In genomic region chr3:50853936-50854335, GRCh38 we compare ENCODE assay signal across 26 cellular contexts.
DNase-seq lines count a peak whose midpoint lies in the region; ATAC-seq, FAIRE-seq and TF ChIP-seq lines count a peak whose summit lies in the region.
"Had no signal": no experiment of that assay in that cellular context is flagged by ENCODE, and none has a peak within 500 bp of the region (broad histone marks: within the 10 kb centered on the region; RNA-seq: fewer than 3 reads in every experiment).

No MANE protein-coding gene starts in this region.

- no peaks in the 10 kb centered on the region for H3F3A ChIP-seq in smooth muscle cell (ENCODE audit: low read depth)

- peak; percentile 33 for DNase-seq in bronchial epithelial cell (ENCODE audit: low read depth)
- peak; percentile 60 to 84 for DNase-seq in foreskin keratinocyte
- no peak for DNase-seq in smooth muscle cell (lab: John Stamatoyannopoulos, UW; ENCODE audit: unreplicated experiment)
- DNase-seq in NK-92 (lab: John Stamatoyannopoulos, UW; ENCODE audit: unreplicated experiment), result no peak
- DNase-seq: ACHN; BE2C; C1 segment of cervical spinal cord; Caco-2; CD4-positive, CD25-positive, alpha-beta regulatory T cell; CD8-positive, alpha-beta memory T cell; DMS79; GDM1; HCEC 1CT; HFFc6; IMR-90 had no signal

- peak; percentile 31 for ATAC-seq in foreskin keratinocyte
- ATAC-seq in GM18909 (IDR thresholded peaks at IDR 0.05; ENCODE audit: poor library complexity, unreplicated experiment), result no peak
- no peak for ATAC-seq in HG03432 (IDR thresholded peaks at IDR 0.05; ENCODE audit: unreplicated experiment)
- ATAC-seq: GM23338, K562 had no signal

- no peak overlapping the region for H3K9ac ChIP-seq in smooth muscle cell (ENCODE audit: low read depth)

- no peaks in the 10 kb centered on the region for H4K20me1 ChIP-seq in smooth muscle cell (ENCODE audit: low read depth)

- no peaks in the 10 kb centered on the region for H3K79me2 ChIP-seq in smooth muscle cell (ENCODE audit: low read depth)

- TF ChIP-seq CTCF in HEK293 (tag by site-specific recombination; IDR thresholded peaks at IDR 0.05), result no peak
- no peak for TF ChIP-seq CTCF in bronchial epithelial cell (IDR thresholded peaks at IDR 0.05; ENCODE audit: insufficient read depth, low read length, severe bottlenecking)
- no peak for TF ChIP-seq CTCF in foreskin keratinocyte (conservative IDR thresholded peaks at IDR 0.05)
- no peak for TF ChIP-seq CTCF in smooth muscle cell (IDR thresholded peaks at IDR 0.05; ENCODE audit: borderline replicate concordance, insufficient read depth, poor library complexity, severe bottlenecking)

- H2AFZ ChIP-seq in smooth muscle cell (ENCODE audit: low read depth), result no peak overlapping the region
- H2AFZ ChIP-seq: GM23338 had no signal

- POLR2A ChIA-PET in HEK293 (lab: Yijun Ruan, JAX), result no interaction called here

- no peaks in the 10 kb centered on the region for H3K36me3 ChIP-seq in HEK293 (ENCODE audit: control insufficient read depth in 2 of 2, insufficient read depth in 1 of 2, low read length in 2 of 2)
- H3K36me3 ChIP-seq in bronchial epithelial cell (ENCODE audit: control insufficient read depth, insufficient read depth, low read length), result no peaks in the 10 kb centered on the region
- no peaks in the 10 kb centered on the region for H3K36me3 ChIP-seq in smooth muscle cell (ENCODE audit: low read depth)
- H3K36me3 ChIP-seq: BE2C had no signal

- H3K4me1 ChIP-seq in HEK293 (ENCODE audit: control insufficient read depth, insufficient read depth, low read length) (no peaks in the 10 kb centered on the region), foreskin keratinocyte (peaks cover 3% of the 10 kb centered on the region), smooth muscle cell (ENCODE audit: low read depth) (no peaks in the 10 kb centered on the region)
- H3K4me1 ChIP-seq: BE2C, Caco-2 had no signal

- CTCF ChIA-PET in HEK293 (lab: Yijun Ruan, JAX), result no interaction called here

- H3K9me3 ChIP-seq in HEK293 (ENCODE audit: control insufficient read depth, insufficient read depth, low read depth, low read length) (no peaks in the 10 kb centered on the region), smooth muscle cell (replicated peaks; ENCODE audit: low read depth) (no peaks in the 10 kb centered on the region)
- H3K9me3 ChIP-seq: BE2C had no signal

- H3K4me3 ChIP-seq in HEK293 (ENCODE audit: low read depth, low read length) (no peak overlapping the region), bronchial epithelial cell (ENCODE audit: low read depth, low read length) (no peak overlapping the region), smooth muscle cell (no peak overlapping the region)
- H3K4me3 ChIP-seq: GM23338, K562 had no signal

- no peak for FAIRE-seq in bronchial epithelial cell (lab: Jason Lieb, UNC)
- FAIRE-seq: A204.1, D721Med, GM12892, GM18507, H54, HTR-8/SVneo, K562 had no signal

- H3K4me2 ChIP-seq in smooth muscle cell, result no peak overlapping the region
- H3K4me2 ChIP-seq: GM23338 had no signal

- H3K27me3 ChIP-seq in bronchial epithelial cell (ENCODE audit: control insufficient read depth, insufficient read depth, low read length) (no peaks in the 10 kb centered on the region), foreskin keratinocyte (no peaks in the 10 kb centered on the region), smooth muscle cell (ENCODE audit: low read depth) (no peaks in the 10 kb centered on the region)
- H3K27me3 ChIP-seq: BE2C had no signal

- H3K27ac ChIP-seq in HEK293 (ENCODE audit: extremely low read depth, low read depth, low read length) (no peak overlapping the region), foreskin keratinocyte (peak overlapping the region; percentile 6), smooth muscle cell (ENCODE audit: low read depth) (peak overlapping the region; percentile 31)

- 83% methylated on average over 4 of the region's 4 CpGs for WGBS in smooth muscle cell (ENCODE audit: low lambda C conversion rate)

TF ChIP-seq in HEK293, 187 proteins besides CTCF, POLR2A, EP300 and RAD21:
- TF ChIP-seq ZNF341 (tag by site-specific recombination; IDR thresholded peaks at IDR 0.05; ENCODE audit: low read depth) (no peak), ZNF558 (tag by site-specific recombination; IDR thresholded peaks at IDR 0.05) (peak; percentile 66; the same call in 1 of the 2 replicates), ZNF704 (tag by site-specific recombination; IDR thresholded peaks at IDR 0.05) (no peak)
TF ChIP-seq in HEK293: peak in this region for 1.

Comparison
In these comparisons a context has a peak if more than half of its experiments do, and no peak if none do; other contexts are left out.
1. DNase-seq: peak in bronchial epithelial cell (single experiment) and foreskin keratinocyte (2 of 2); none in smooth muscle cell (single experiment) and NK-92 (single experiment).